ENCODE assay signal across 28 cellular contexts in the genomic region with DNA sequence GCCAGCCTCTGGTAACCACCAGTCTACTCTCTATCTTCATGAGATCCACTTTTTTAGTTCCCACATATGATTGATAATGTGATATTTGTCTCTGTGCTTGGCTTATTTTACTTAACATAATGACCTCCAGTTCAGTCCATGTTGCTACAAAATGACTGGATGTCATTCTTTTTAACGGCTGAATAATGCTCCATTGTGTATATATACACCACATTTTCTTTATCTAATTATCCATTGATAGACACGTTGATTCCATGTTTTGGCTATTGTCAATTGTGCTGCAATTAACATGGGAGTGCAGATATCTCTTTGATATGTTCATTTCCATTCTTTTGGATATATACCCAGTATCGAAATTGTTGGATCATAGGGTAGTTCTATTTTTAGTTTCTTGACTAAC.
"Had no signal": no experiment of that assay in that cellular context is flagged by ENCODE, and none has a peak within 500 bp of the region (broad histone marks: within the 10 kb centered on the region; RNA-seq: fewer than 3 reads in every experiment).

No MANE protein-coding gene starts in this region.

- H3K27me3 ChIP-seq: ascending aorta had no signal

- H3K27ac Mint-ChIP-seq: activated CD4-positive, alpha-beta T cell treated with anti-CD3 and anti-CD28 coated beads, Interleukin-2, amount 10 ng/mL, durations not matched to agents 24 days and 14 days; activated CD8-positive, alpha-beta memory T cell treated with anti-CD3 and anti-CD28 coated beads, Interleukin-2, amount 10 ng/mL, durations not matched to agents 7 days and 5 days; activated naive CD4-positive, alpha-beta T cell treated with anti-CD3 and anti-CD28 coated beads, Interleukin-2, amount 50 U/mL, for 72 hours; activated naive CD8-positive, alpha-beta T cell treated with anti-CD3 and anti-CD28 coated beads, Interleukin-2, amount 50 U/mL, for 24 hours; brain; T-helper 2 cell treated with Interferon-gamma antibody and Interleukin-4, amounts not matched to agents 5 μg/mL and 100 μg/mL, for 36 hours; WTC11 had no signal

- H3K4me3 ChIP-seq: ascending aorta had no signal

- H3K36me3 Mint-ChIP-seq: WTC11 had no signal

- H3K4me3 Mint-ChIP-seq: activated CD4-positive, alpha-beta T cell treated with anti-CD3 and anti-CD28 coated beads, Interleukin-2, amount 10 ng/mL, durations not matched to agents 24 days and 14 days; activated CD8-positive, alpha-beta memory T cell treated with anti-CD3 and anti-CD28 coated beads, Interleukin-2, amount 10 ng/mL, durations not matched to agents 7 days and 5 days; activated naive CD8-positive, alpha-beta T cell treated with anti-CD3 and anti-CD28 coated beads, Interleukin-2, amount 50 U/mL, for 24 hours; activated T-cell treated with anti-CD3 and anti-CD28 coated beads, Interleukin-2, amount 50 U/mL, for 4 hours; brain; central memory CD8-positive, alpha-beta T cell; T-helper 2 cell treated with Interferon-gamma antibody and Interleukin-4, amounts not matched to agents 5 μg/mL and 100 μg/mL, for 36 hours; WTC11 had no signal

- H3K9me3 Mint-ChIP-seq: activated CD4-positive, alpha-beta T cell treated with anti-CD3 and anti-CD28 coated beads, Interleukin-2, amount 10 ng/mL, durations not matched to agents 24 days and 14 days; activated naive CD4-positive, alpha-beta T cell treated with anti-CD3 and anti-CD28 coated beads, Interleukin-2, amount 50 U/mL, for 72 hours; activated naive CD8-positive, alpha-beta T cell treated with anti-CD3 and anti-CD28 coated beads, Interleukin-2, amount 50 U/mL, for 24 hours; activated T-cell treated with anti-CD3 and anti-CD28 coated beads, Interleukin-2, amount 50 U/mL, for 4 hours; brain; central memory CD8-positive, alpha-beta T cell; T-helper 2 cell treated with Interferon-gamma antibody and Interleukin-4, amounts not matched to agents 5 μg/mL and 100 μg/mL, for 36 hours; WTC11 had no signal

- H3K4me2 ChIP-seq: SK-N-SH had no signal

- H3K9me3 ChIP-seq: ascending aorta, SK-N-SH had no signal

- H3K4me1 Mint-ChIP-seq: activated naive CD8-positive, alpha-beta T cell treated with anti-CD3 and anti-CD28 coated beads, Interleukin-2, amount 50 U/mL, for 24 hours; brain; central memory CD8-positive, alpha-beta T cell had no signal

- H3K27ac ChIP-seq: ascending aorta had no signal

- ATAC-seq: activated CD8-positive, alpha-beta memory T cell treated with anti-CD3 and anti-CD28 coated beads, Interleukin-2, amount 10 ng/mL, durations not matched to agents 7 days and 5 days; activated naive CD4-positive, alpha-beta T cell treated with anti-CD3 and anti-CD28 coated beads, Interleukin-2, amount 50 U/mL, for 72 hours; activated naive CD8-positive, alpha-beta T cell treated with anti-CD3 and anti-CD28 coated beads, Interleukin-2, amount 50 U/mL, for 24 hours; activated T-cell treated with anti-CD3 and anti-CD28 coated beads, Interleukin-2, amount 50 U/mL, for 4 hours; Panc1; Right ventricle myocardium inferior; WTC11 had no signal

- DNase-seq: activated CD4-positive, alpha-beta T cell treated with anti-CD3 and anti-CD28 coated beads, Interleukin-2, amount 10 ng/mL, durations not matched to agents 24 days and 14 days; activated CD4-positive, alpha-beta T cell treated with anti-CD3 and anti-CD28 coated beads, Interleukin-2, amount 50 U/mL, for 48 hours; activated CD4-positive, CD25-positive, alpha-beta regulatory T cell treated with anti-CD3 and anti-CD28 coated beads, Interleukin-2, amount 50 U/mL, for 72 hours; activated CD8-positive, alpha-beta memory T cell treated with anti-CD3 and anti-CD28 coated beads, Interleukin-2, amount 10 ng/mL, durations not matched to agents 7 days and 5 days; activated effector memory CD4-positive, alpha-beta T cell treated with anti-CD3 and anti-CD28 coated beads, Interleukin-2, amount 50 U/mL, for 16 hours; activated naive CD4-positive, alpha-beta T cell treated with Interleukin-2 at 50 U/mL for 16 hours; activated naive CD8-positive, alpha-beta T cell treated with anti-CD3 and anti-CD28 coated beads, Interleukin-2, amount 50 U/mL, for 24 hours; activated T-cell treated with anti-CD3 and anti-CD28 coated beads, Interleukin-2, amount 50 U/mL, for 4 hours; amniotic stem cell; MM.1S; NCI-H1105; NCI-H1436; NCI-H1694 treated with DMSO at 0.1 percent for 48 hours; NCI-H2029 treated with DMSO at 0.1 percent for 48 hours; NCI-H510A treated with DMSO at 0.1 percent for 48 hours; NCI-H69; NK-92 treated with Interleukin-12 subunit alpha and Interleukin-12 subunit beta, amount 100 ng/mL, for 24 hours; OCI-M1; SK-N-SH; T-helper 1 cell had no signal

- H3K9ac ChIP-seq: SK-N-SH had no signal

- H3K4me1 ChIP-seq: ascending aorta had no signal

- H3K27me3 Mint-ChIP-seq: activated CD4-positive, alpha-beta T cell treated with anti-CD3 and anti-CD28 coated beads, Interleukin-2, amount 10 ng/mL, durations not matched to agents 24 days and 14 days; activated CD8-positive, alpha-beta memory T cell treated with anti-CD3 and anti-CD28 coated beads, Interleukin-2, amount 10 ng/mL, durations not matched to agents 7 days and 5 days; activated naive CD8-positive, alpha-beta T cell treated with anti-CD3 and anti-CD28 coated beads, Interleukin-2, amount 50 U/mL, for 24 hours; brain; central memory CD8-positive, alpha-beta T cell had no signal
